Comparison of ENCODE assay signal across 21 cellular contexts in the genomic region with DNA sequence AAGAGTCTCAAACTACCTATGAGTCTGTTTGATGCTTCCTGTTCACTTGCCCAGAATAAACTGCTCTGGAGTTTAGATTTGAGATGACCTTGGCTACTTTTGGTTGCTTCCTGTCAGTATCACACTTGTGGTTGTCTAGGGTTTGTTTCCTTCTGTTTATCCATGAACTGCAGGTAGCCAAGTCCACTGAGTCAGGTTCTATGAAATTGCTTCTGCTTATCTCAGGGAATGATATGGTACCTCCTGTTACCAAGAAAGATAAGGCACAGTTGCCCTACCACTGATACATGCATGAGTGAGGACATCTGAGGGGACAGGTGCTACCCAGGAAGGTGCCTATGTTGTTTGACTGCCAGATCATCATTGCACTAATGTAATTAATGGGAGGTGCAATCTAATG.
"Had no signal": no experiment of that assay in that cellular context is flagged by ENCODE, and none has a peak within 500 bp of the region (broad histone marks: within the 10 kb centered on the region; RNA-seq: fewer than 3 reads in every experiment).

No MANE protein-coding gene starts in this region.

- H3K27me3 ChIP-seq: brain microvascular endothelial cell, tibial nerve had no signal

- H3K4me1 ChIP-seq: foreskin keratinocyte, prostate gland, tibial nerve had no signal

- H3K9me3 ChIP-seq: prostate gland had no signal

- H3K4me3 ChIP-seq: prostate gland, tibial nerve had no signal

- ATAC-seq: activated T-cell treated with anti-CD3 and anti-CD28 coated beads, Interleukin-2, amount 50 U/mL, for 72 hours; foreskin keratinocyte; natural killer cell treated with Interleukin-12 subunit alpha and Interleukin-12 subunit beta and Interleukin-15 and Interleukin-18, amount 100 ng/mL, for 72 hours had no signal

- DNase-seq: activated CD4-positive, alpha-beta memory T cell treated with anti-CD3 and anti-CD28 coated beads, Interleukin-2, amount 10 ng/mL, durations not matched to agents 7 days and 5 days; activated CD4-positive, alpha-beta T cell treated with anti-CD3 and anti-CD28 coated beads, Interleukin-2, amount 10 ng/mL, durations not matched to agents 24 days and 14 days; activated CD4-positive, CD25-positive, alpha-beta regulatory T cell; activated effector memory CD4-positive, alpha-beta T cell treated with Interleukin-2 at 50 U/mL for 16 hours; activated naive CD4-positive, alpha-beta T cell treated with anti-CD3 and anti-CD28 coated beads for 36 hours; activated naive CD8-positive, alpha-beta T cell treated with anti-CD3 and anti-CD28 coated beads, Interleukin-2, amount 10 ng/mL, durations not matched to agents 7 days and 5 days; activated T-cell treated with anti-CD3 and anti-CD28 coated beads, Interleukin-2, amount 50 U/mL, for 72 hours; aorta; brain microvascular endothelial cell; central memory CD4-positive, alpha-beta T cell; dermis blood vessel endothelial cell; effector CD8-positive, alpha-beta T cell; foreskin keratinocyte; hypothalamus; midbrain; stimulated activated CD4-positive, alpha-beta T cell treated with anti-CD3 and anti-CD28 coated beads, Interleukin-4, amount 100 ng/mL, for 4 hours; T-helper 1 cell; T-helper 9 cell had no signal

- H3K27ac ChIP-seq: brain microvascular endothelial cell, foreskin keratinocyte, prostate gland, tibial nerve had no signal

- H3K36me3 ChIP-seq: brain microvascular endothelial cell, prostate gland, tibial nerve had no signal
